ENCODE assay signal across 21 cellular contexts in genomic region chr3:120331071-120331470, GRCh38. TPM values are rescaled to one million over a fixed set of nuclear protein-coding genes. Genes with fewer than 3 reads are reported as not detected.
DNase-seq lines count a peak whose midpoint lies in the region; ATAC-seq and TF ChIP-seq lines count a peak whose summit lies in the region.
"Had no signal": no experiment of that assay in that cellular context is flagged by ENCODE, and none has a peak within 500 bp of the region (broad histone marks: within the 10 kb centered on the region; RNA-seq: fewer than 3 reads in every experiment).

No MANE protein-coding gene starts in this region.

- H3K4me3 ChIP-seq in IMR-90 (ENCODE audit: insufficient read depth, low read depth, low read length), result no peak overlapping the region
- H3K4me3 ChIP-seq in choroid plexus epithelial cell (ENCODE audit: low read depth, low read length), result no peak overlapping the region
- H3K4me3 ChIP-seq: PC-9, SK-N-MC had no signal

- no peak overlapping the region for H4K91ac ChIP-seq in IMR-90 (ENCODE audit: insufficient read depth, low read depth, low read length)

- TF ChIP-seq POLR2A in IMR-90 (IDR thresholded peaks at IDR 0.05; ENCODE audit: low read depth, low read length), result no peak

- H3K4ac ChIP-seq in IMR-90 (ENCODE audit: low read depth, low read length), result no peak overlapping the region

- no peak overlapping the region for H3K9ac ChIP-seq in IMR-90 (ENCODE audit: low read depth, low read length)

- H3K27me3 ChIP-seq in IMR-90 (ENCODE audit: control insufficient read depth, insufficient read depth, low read length), result no peaks in the 10 kb centered on the region

- intact Hi-C loops in IMR-90 (cut with micrococcal nuclease), result no loop called here

- no peak overlapping the region for H2AFZ ChIP-seq in IMR-90 (replicated peaks; ENCODE audit: low read length, poor library complexity)
- H2AFZ ChIP-seq: PC-9 had no signal

- no peaks in the 10 kb centered on the region for H3K9me1 ChIP-seq in IMR-90 (ENCODE audit: insufficient read depth, low read length)

- no TSS peak for BruUV-seq in IMR-90 (replicated peaks; lab: Mats Ljungman, UMichigan)

- no peak overlapping the region for H2BK120ac ChIP-seq in IMR-90 (ENCODE audit: low read depth, low read length)

- H3K9me3 ChIP-seq in IMR-90 (ENCODE audit: control insufficient read depth, insufficient read depth, low read length), result no peaks in the 10 kb centered on the region

- no peak overlapping the region for H4K5ac ChIP-seq in IMR-90 (ENCODE audit: low read depth, low read length)

- no peak overlapping the region for H2BK15ac ChIP-seq in IMR-90 (ENCODE audit: low read depth, low read length)

- H3K4me1 ChIP-seq in IMR-90 (ENCODE audit: control insufficient read depth, insufficient read depth, low read length), result 0 out of 2 replicates have a peak, but pooled peaks cover under 1% of the 10 kb centered on the region

- CTCF ChIA-PET in IMR-90 (lab: Yijun Ruan, JAX), result interaction anchor here (0.6 to 1.2 kb wide), 2 partner anchors 13 to 86 kb away, joined by 3 to 4 read pairs; no protein-coding TSS in a partner anchor

- in situ Hi-C loops in IMR-90 (cut with MboI; ENCODE audit: low sequenced_read_pairs), result no loop called here

- no peak overlapping the region for H2AK9ac ChIP-seq in IMR-90 (replicated peaks; ENCODE audit: low read depth, low read length, poor library complexity)

- no peak for TF ChIP-seq RAD21 in IMR-90 (IDR thresholded peaks at IDR 0.05; ENCODE audit: low read length)

- no peak for TF ChIP-seq CTCF in IMR-90 (conservative IDR thresholded peaks at IDR 0.05; ENCODE audit: low read depth, low read length)
- TF ChIP-seq CTCF in choroid plexus epithelial cell (conservative IDR thresholded peaks at IDR 0.05; ENCODE audit: low read depth, low read length), result no peak

- no peak overlapping the region for H3K27ac ChIP-seq in IMR-90 (ENCODE audit: insufficient read depth, low read length)
- H3K27ac ChIP-seq: HL-60, PC-9, SK-N-MC had no signal

- no peaks in the 10 kb centered on the region for H4K20me1 ChIP-seq in IMR-90 (ENCODE audit: insufficient read depth, low read length)

- no peak overlapping the region for H3K23ac ChIP-seq in IMR-90 (ENCODE audit: low read depth, low read length)

- no peak overlapping the region for H3K18ac ChIP-seq in IMR-90 (ENCODE audit: low read depth, low read length)

- no peak overlapping the region for H3K14ac ChIP-seq in IMR-90 (replicated peaks; ENCODE audit: low read depth, low read length)

- peaks cover 9% of the 10 kb centered on the region for H3K36me3 ChIP-seq in IMR-90 (ENCODE audit: control insufficient read depth, insufficient read depth, low read length)

- H3K56ac ChIP-seq in IMR-90 (ENCODE audit: extremely low read depth, insufficient read depth, low read length), result no peak overlapping the region

- H2AK5ac ChIP-seq in IMR-90 (ENCODE audit: low read depth, low read length), result no peak overlapping the region

- POLR2A ChIA-PET in IMR-90 (lab: Charles Lee; ENCODE audit: unreplicated experiment), result no interaction called here

- H2BK20ac ChIP-seq in IMR-90 (ENCODE audit: low read depth, low read length), result no peak overlapping the region

- no peak overlapping the region for H4K8ac ChIP-seq in IMR-90 (ENCODE audit: low read depth in 2 of 2, low read length in 2 of 2)

- DNase-seq in SIG-M5 treated with dmso at 0.1 percent for 504 hours (lab: John Stamatoyannopoulos, UW; ENCODE audit: unreplicated experiment) (peak; percentile 2), SIG-M5 (lab: John Stamatoyannopoulos, UW) (no peak), IMR-90 (no peak), choroid plexus epithelial cell (ENCODE audit: low read depth) (peak; percentile 23), putamen (ENCODE audit: low spot score) (peak; percentile 63), ureter (ENCODE audit: low spot score) (no peak), NCI-H748 treated with DMSO at 0.1 percent for 48 hours (lab: John Stamatoyannopoulos, UW) (no peak)
- no peak for DNase-seq in stimulated activated CD4-positive, alpha-beta T cell treated with anti-CD3 and anti-CD28 coated beads, Interleukin-1b, Interleukin-23, amount 100 ng/mL, for 48 hours
- DNase-seq: 8988T; CD4-positive, CD25-positive, alpha-beta regulatory T cell; H7; NCI-H1105; NCI-H1436 treated with DMSO at 0.1 percent for 48 hours; NCI-H187 treated with DMSO at 0.1 percent for 48 hours; NCI-H524; NCI-H82; NK-92 treated with Interleukin-12 subunit alpha and Interleukin-12 subunit beta, amount 100 ng/mL, for 24 hours; PC-9; SHP77 had no signal

- H2BK5ac ChIP-seq in IMR-90 (ENCODE audit: low read depth, low read length, poor library complexity, severe bottlenecking), result no peak overlapping the region

- H3K79me1 ChIP-seq in IMR-90 (ENCODE audit: low read depth in 1 of 2, low read length in 2 of 2), result peaks cover 0 to 7% of the 10 kb centered on the region in 2 experiments; a peak in 1 of 4 replicates

- dilution Hi-C loops in IMR-90 (cut with HindIII; ENCODE audit: low sequenced_read_pairs, unreplicated experiment), result no loop called here

- ATAC-seq in IMR-90 (ENCODE audit: low read depth), result no peak

- no peak overlapping the region for H3K4me2 ChIP-seq in IMR-90 (ENCODE audit: low read depth, low read length)
- H3K4me2 ChIP-seq: PC-9 had no signal

- WGBS in IMR-90 (ENCODE audit: extremely low coverage in 2 of 2, insufficient read length in 1 of 2), 2 experiments, result no CpG with 5 or more reads among the region's 2 CpGs

TF ChIP-seq in IMR-90, 13 proteins besides CTCF, POLR2A, EP300 and RAD21:
- TF ChIP-seq CEBPB (IDR thresholded peaks at IDR 0.05; ENCODE audit: low read depth, low read length) (peak; percentile 37), MAFK (IDR thresholded peaks at IDR 0.05; ENCODE audit: low read depth, low read length) (no peak)

RNA-seq across cellular contexts. Expression of gene LRRC58, which starts 18.1 kb away (rescaled TPM):
- total RNA-seq in IMR-90 (2012; rRNA removed), result 13.4 and 21.7 TPM in 2 replicates
- polyA plus RNA-seq in IMR-90 (2012; rRNA removed), result 4.2 and 5.0 TPM in 2 replicates
- polyA plus RNA-seq in IMR-90 (2012; cell fraction: cytosol; rRNA removed), result 1.7 and 2.1 TPM in 2 replicates
- polyA plus RNA-seq in IMR-90 (2012; cell fraction: nucleus; rRNA removed; ENCODE audit: low replicate concordance), result 1.6 and 3.2 TPM in 2 replicates
- 22.3 TPM for total RNA-seq in ureter

RNA-seq across cellular contexts. Expression of gene GPR156, which starts 46.0 kb away (rescaled TPM):
- total RNA-seq in IMR-90 (2012; rRNA removed) (0.18 and 0.28 TPM in 2 replicates), ureter (1.4 TPM)
- polyA plus RNA-seq in IMR-90 (2012; rRNA removed), result 0.09 and 0.22 TPM in 2 replicates
- 0.05 TPM in 2 replicates for polyA plus RNA-seq in IMR-90 (2012; cell fraction: cytosol; rRNA removed)
- polyA plus RNA-seq in IMR-90 (2012; cell fraction: nucleus; rRNA removed; ENCODE audit: low replicate concordance), result 0.13 and 0.76 TPM in 2 replicates
- polyA plus RNA-seq: CD4-positive, CD25-positive, alpha-beta regulatory T cell had no signal

Comparison
In these comparisons a context has a peak if more than half of its experiments do, and no peak if none do; other contexts are left out.
1. DNase-seq: peak in SIG-M5 treated with dmso at 0.1 percent for 504 hours (single experiment), choroid plexus epithelial cell (single experiment) and putamen (single experiment); none in SIG-M5 (single experiment), IMR-90 (single experiment), ureter (single experiment), NCI-H748 treated with DMSO at 0.1 percent for 48 hours (single experiment) and stimulated activated CD4-positive, alpha-beta T cell treated with anti-CD3 and anti-CD28 coated beads, Interleukin-1b, Interleukin-23, amount 100 ng/mL, for 48 hours (single experiment).